Comparison of ENCODE assay signal across 10 cellular contexts in genomic region chr15:80984856-80985255, GRCh38. TPM values are rescaled to one million over a fixed set of nuclear protein-coding genes. Genes with fewer than 3 reads are reported as not detected.
DNase-seq lines count a peak whose midpoint lies in the region; ATAC-seq and TF ChIP-seq lines count a peak whose summit lies in the region.
"Had no signal": no experiment of that assay in that cellular context is flagged by ENCODE, and none has a peak within 500 bp of the region (broad histone marks: within the 10 kb centered on the region; RNA-seq: fewer than 3 reads in every experiment).

No MANE protein-coding gene starts in this region.

- H3K4me1 Mint-ChIP-seq in activated CD8-positive, alpha-beta memory T cell treated with anti-CD3 and anti-CD28 coated beads, Interleukin-2, amount 10 ng/mL, durations not matched to agents 7 days and 5 days, result peaks cover 49% of the 10 kb centered on the region
- H3K4me1 Mint-ChIP-seq in endothelial cell (ENCODE audit: unreplicated experiment), result peaks cover 22% of the 10 kb centered on the region
- H3K4me1 Mint-ChIP-seq in stimulated activated memory B cell treated with anti-CD40 and anti-IgM and Interleukin-4, amounts not matched to agents 10 μg/mL and 1 μg/mL and 100 μg/mL, for 72 hours, result peaks cover 59% of the 10 kb centered on the region

- no peak overlapping the region for H3K4me3 ChIP-seq in OCI-LY1 (ENCODE audit: low read depth, low read length, poor library complexity, severe bottlenecking)

- no peaks in the 10 kb centered on the region for H3K9me3 Mint-ChIP-seq in activated CD8-positive, alpha-beta memory T cell treated with anti-CD3 and anti-CD28 coated beads, Interleukin-2, amount 10 ng/mL, durations not matched to agents 7 days and 5 days (ENCODE audit: low read depth)
- no peaks in the 10 kb centered on the region for H3K9me3 Mint-ChIP-seq in endothelial cell (ENCODE audit: unreplicated experiment)
- H3K9me3 Mint-ChIP-seq in stimulated activated memory B cell treated with anti-CD40 and anti-IgM and Interleukin-4, amounts not matched to agents 10 μg/mL and 1 μg/mL and 100 μg/mL, for 72 hours, result no peaks in the 10 kb centered on the region

- no peaks in the 10 kb centered on the region for H3K9me3 ChIP-seq in OCI-LY1 (ENCODE audit: low read length)

- H3K79me2 ChIP-seq in OCI-LY1 (ENCODE audit: insufficient read depth, low read length), result peaks cover 57% of the 10 kb centered on the region

- H3K4me1 ChIP-seq in OCI-LY1 (ENCODE audit: insufficient read depth, low read length, severe bottlenecking), result peaks cover 49% of the 10 kb centered on the region

- ATAC-seq in activated CD8-positive, alpha-beta memory T cell treated with anti-CD3 and anti-CD28 coated beads, Interleukin-2, amount 10 ng/mL, durations not matched to agents 7 days and 5 days, result no peak
- peak; percentile 42 for ATAC-seq in stimulated activated memory B cell treated with anti-CD40 and anti-IgM and Interleukin-4, amounts not matched to agents 10 μg/mL and 1 μg/mL and 100 μg/mL, for 72 hours
- no peak for ATAC-seq in HG02973 (IDR thresholded peaks at IDR 0.05; ENCODE audit: unreplicated experiment)
- ATAC-seq: Panc1 had no signal

- peak overlapping the region; percentile 50 for H3K27ac ChIP-seq in OCI-LY1 (ENCODE audit: low read depth, low read length, poor library complexity, severe bottlenecking)

- peaks cover 44% of the 10 kb centered on the region for H3K36me3 Mint-ChIP-seq in activated CD8-positive, alpha-beta memory T cell treated with anti-CD3 and anti-CD28 coated beads, Interleukin-2, amount 10 ng/mL, durations not matched to agents 7 days and 5 days
- peaks cover 13% of the 10 kb centered on the region for H3K36me3 Mint-ChIP-seq in endothelial cell (ENCODE audit: low read depth, unreplicated experiment)
- peaks cover 20% of the 10 kb centered on the region for H3K36me3 Mint-ChIP-seq in stimulated activated memory B cell treated with anti-CD40 and anti-IgM and Interleukin-4, amounts not matched to agents 10 μg/mL and 1 μg/mL and 100 μg/mL, for 72 hours

- peak overlapping the region; percentile 4; the same call in 1 of the 2 replicates for H3K9ac ChIP-seq in OCI-LY1 (ENCODE audit: low read length)

- H3F3A ChIP-seq in OCI-LY1 (ENCODE audit: insufficient read depth, low read length), result no peaks in the 10 kb centered on the region

- H2AFZ ChIP-seq in OCI-LY1 (ENCODE audit: low read length), result no peak overlapping the region

- H3K27me3 ChIP-seq in OCI-LY1 (ENCODE audit: insufficient read depth, low read length), result no peaks in the 10 kb centered on the region

- no peaks in the 10 kb centered on the region for H4K20me1 ChIP-seq in OCI-LY1 (ENCODE audit: insufficient read depth, low read length)

- no peaks in the 10 kb centered on the region for H3K9me2 ChIP-seq in OCI-LY1 (ENCODE audit: low read depth, low read length)

- peak overlapping the region; percentile 57 for H3K27ac Mint-ChIP-seq in activated CD8-positive, alpha-beta memory T cell treated with anti-CD3 and anti-CD28 coated beads, Interleukin-2, amount 10 ng/mL, durations not matched to agents 7 days and 5 days
- H3K27ac Mint-ChIP-seq in endothelial cell (ENCODE audit: unreplicated experiment), result peak overlapping the region; percentile 12
- peak overlapping the region; percentile 78 for H3K27ac Mint-ChIP-seq in stimulated activated memory B cell treated with anti-CD40 and anti-IgM and Interleukin-4, amounts not matched to agents 10 μg/mL and 1 μg/mL and 100 μg/mL, for 72 hours

- no peak for TF ChIP-seq CTCF in OCI-LY1 (IDR thresholded peaks at IDR 0.05; ENCODE audit: low read length)
- no peak for TF ChIP-seq CTCF in endothelial cell (IDR thresholded peaks at IDR 0.05; ENCODE audit: unreplicated experiment)
- TF ChIP-seq CTCF in GM20000 (IDR thresholded peaks at IDR 0.05; ENCODE audit: extremely low read depth, missing control alignments), result no peak

- CTCF ChIA-PET in activated CD8-positive, alpha-beta memory T cell treated with anti-CD3 and anti-CD28 coated beads, Interleukin-2, amount 10 ng/mL, durations not matched to agents 7 days and 5 days (lab: Charles Lee), result interaction anchor here (0.6 to 1.4 kb wide), 3 partner anchors 15 to 281 kb away, joined by 3 read pairs; no protein-coding TSS in a partner anchor

- no peak for DNase-seq in activated CD8-positive, alpha-beta memory T cell treated with anti-CD3 and anti-CD28 coated beads, Interleukin-2, amount 10 ng/mL, durations not matched to agents 7 days and 5 days
- DNase-seq in activated CD8-positive, alpha-beta memory T cell treated with anti-CD3 and anti-CD28 coated beads, Interleukin-2, amount 50 U/mL, for 48 hours, result no peak
- DNase-seq in endothelial cell (ENCODE audit: low spot score) (no peak), GM20000 (ENCODE audit: low spot score) (no peak)
- DNase-seq in central memory CD4-positive, alpha-beta T cell, result no peak
- DNase-seq: effector CD8-positive, alpha-beta T cell had no signal

- H3K36me3 ChIP-seq in OCI-LY1 (ENCODE audit: insufficient read depth, low read length), result peaks cover 29% of the 10 kb centered on the region

- peak overlapping the region; percentile 14; the same call in 1 of the 2 replicates for H3K4me2 ChIP-seq in OCI-LY1 (ENCODE audit: low read length)

- H3K27me3 Mint-ChIP-seq in activated CD8-positive, alpha-beta memory T cell treated with anti-CD3 and anti-CD28 coated beads, Interleukin-2, amount 10 ng/mL, durations not matched to agents 7 days and 5 days, result no peaks in the 10 kb centered on the region
- H3K27me3 Mint-ChIP-seq in endothelial cell (ENCODE audit: unreplicated experiment), result peaks cover under 1% of the 10 kb centered on the region
- no peaks in the 10 kb centered on the region for H3K27me3 Mint-ChIP-seq in stimulated activated memory B cell treated with anti-CD40 and anti-IgM and Interleukin-4, amounts not matched to agents 10 μg/mL and 1 μg/mL and 100 μg/mL, for 72 hours

- peak overlapping the region; percentile 25 for H3K4me3 Mint-ChIP-seq in activated CD8-positive, alpha-beta memory T cell treated with anti-CD3 and anti-CD28 coated beads, Interleukin-2, amount 10 ng/mL, durations not matched to agents 7 days and 5 days
- H3K4me3 Mint-ChIP-seq in endothelial cell (ENCODE audit: unreplicated experiment), result no peak overlapping the region
- no peak overlapping the region for H3K4me3 Mint-ChIP-seq in stimulated activated memory B cell treated with anti-CD40 and anti-IgM and Interleukin-4, amounts not matched to agents 10 μg/mL and 1 μg/mL and 100 μg/mL, for 72 hours

RNA-seq across cellular contexts. Expression of gene MESD, which starts 4.8 kb away (rescaled TPM):
- 10 to 100 TPM; 27.6 to 27.8 TPM for total RNA-seq in activated CD8-positive, alpha-beta memory T cell treated with anti-CD3 and anti-CD28 coated beads, Interleukin-2, amount 10 ng/mL, durations not matched to agents 7 days and 5 days
- total RNA-seq in endothelial cell (ENCODE audit: unreplicated experiment), result 35.7 TPM

RNA-seq across cellular contexts. Expression of gene TLNRD1, which starts 15.9 kb away (rescaled TPM):
- 10 to 100 TPM; 31.2 to 32.3 TPM for total RNA-seq in activated CD8-positive, alpha-beta memory T cell treated with anti-CD3 and anti-CD28 coated beads, Interleukin-2, amount 10 ng/mL, durations not matched to agents 7 days and 5 days
- total RNA-seq in endothelial cell (ENCODE audit: unreplicated experiment), result 86.0 TPM

Comparison
In these comparisons a context has a peak if more than half of its experiments do, and no peak if none do; other contexts are left out.
1. H3K27ac Mint-ChIP-seq: peak in every context shown above with its lines; median percentile 78 in stimulated activated memory B cell treated with anti-CD40 and anti-IgM and Interleukin-4, amounts not matched to agents 10 μg/mL and 1 μg/mL and 100 μg/mL, for 72 hours; 57 in activated CD8-positive, alpha-beta memory T cell treated with anti-CD3 and anti-CD28 coated beads, Interleukin-2, amount 10 ng/mL, durations not matched to agents 7 days and 5 days; 12 in endothelial cell.